ENCODE assay signal across 8 cellular contexts in genomic region chr3:123559040-123559861, GRCh38. TPM values are rescaled to one million over a fixed set of nuclear protein-coding genes. Genes with fewer than 3 reads are reported as not detected.
DNase-seq lines count a peak whose midpoint lies in the region; ATAC-seq and TF ChIP-seq lines count a peak whose summit lies in the region.

No MANE protein-coding gene starts in this region.

- H3K4me3 ChIP-seq in GM06990 (replicated peaks; ENCODE audit: low read depth, low read length), result no peak overlapping the region
- H3K4me3 ChIP-seq in WERI-Rb-1 (ENCODE audit: low read depth, low read length), result no peak overlapping the region
- no peak overlapping the region for H3K4me3 ChIP-seq in gastroesophageal sphincter
- H3K4me3 ChIP-seq in psoas muscle, result no peak overlapping the region

- H3K4me1 ChIP-seq in gastroesophageal sphincter (peaks cover 0 to 5% (median 2%) of the 10 kb centered on the region in 3 donors), psoas muscle (peaks cover 5% of the 10 kb centered on the region)

- peaks cover 9% of the 10 kb centered on the region for H3K9me3 ChIP-seq in WERI-Rb-1 (ENCODE audit: severe bottlenecking)
- no peaks in the 10 kb centered on the region for H3K9me3 ChIP-seq in gastroesophageal sphincter
- H3K9me3 ChIP-seq in psoas muscle, result peaks cover 12% of the 10 kb centered on the region

- no peaks in the 10 kb centered on the region; the same call in 1 of the 2 replicates for H3K36me3 ChIP-seq in GM06990 (ENCODE audit: control insufficient read depth, insufficient read depth, low read length)
- no peaks in the 10 kb centered on the region; the same call in 1 of the 2 replicates for H3K36me3 ChIP-seq in WERI-Rb-1
- peaks cover 0 to 13% of the 10 kb centered on the region in 2 donors for H3K36me3 ChIP-seq in gastroesophageal sphincter
- H3K36me3 ChIP-seq in psoas muscle (ENCODE audit: insufficient read depth in 1 of 2, low read depth in 1 of 2), result peaks cover 0 to 7% of the 10 kb centered on the region in 2 donors

- peaks cover 3% of the 10 kb centered on the region for H3K9me3 Mint-ChIP-seq in activated CD8-positive, alpha-beta memory T cell treated with anti-CD3 and anti-CD28 coated beads, Interleukin-2, amount 10 ng/mL, durations not matched to agents 7 days and 5 days (ENCODE audit: low read depth)

- CTCF ChIA-PET in activated CD8-positive, alpha-beta memory T cell treated with anti-CD3 and anti-CD28 coated beads, Interleukin-2, amount 10 ng/mL, durations not matched to agents 7 days and 5 days (lab: Charles Lee), result interaction anchor here (0.6 to 5.3 kb wide), 26 partner anchors 9 to 731 kb away, joined by 3 to 32 read pairs (median 4); partner anchors contain the start of gene ADCY5

- H3K4me1 Mint-ChIP-seq in activated CD8-positive, alpha-beta memory T cell treated with anti-CD3 and anti-CD28 coated beads, Interleukin-2, amount 10 ng/mL, durations not matched to agents 7 days and 5 days, result peaks cover 8% of the 10 kb centered on the region

- ATAC-seq in gastroesophageal sphincter, result no peak
- ATAC-seq in psoas muscle, result peak in 1 of 4 donors; percentile 60
- ATAC-seq in activated CD8-positive, alpha-beta memory T cell treated with anti-CD3 and anti-CD28 coated beads, Interleukin-2, amount 10 ng/mL, durations not matched to agents 7 days and 5 days, result no peak
- no peak for ATAC-seq in GM21576 (IDR thresholded peaks at IDR 0.05; ENCODE audit: unreplicated experiment)

- no peaks in the 10 kb centered on the region for H3K27me3 ChIP-seq in GM06990 (replicated peaks; ENCODE audit: control insufficient read depth, insufficient read depth, low read length)
- H3K27me3 ChIP-seq in WERI-Rb-1 (ENCODE audit: insufficient read depth, low read depth, severe bottlenecking), result no peaks in the 10 kb centered on the region
- H3K27me3 ChIP-seq in gastroesophageal sphincter, result no peaks in the 10 kb centered on the region
- H3K27me3 ChIP-seq in psoas muscle (ENCODE audit: insufficient read depth in 3 of 3, low read length in 2 of 3), result no peaks in the 10 kb centered on the region

- H3K27ac Mint-ChIP-seq in activated CD8-positive, alpha-beta memory T cell treated with anti-CD3 and anti-CD28 coated beads, Interleukin-2, amount 10 ng/mL, durations not matched to agents 7 days and 5 days, result no peak overlapping the region

- DNase-seq in GM06990 (ENCODE audit: extremely low read depth, insufficient read length) (peak; percentile 10), NCI-H1694 treated with DMSO at 0.1 percent for 48 hours (lab: John Stamatoyannopoulos, UW) (peak; percentile 64), WERI-Rb-1 (peak; percentile 12), psoas muscle (no peak)
- DNase-seq in activated CD8-positive, alpha-beta memory T cell treated with anti-CD3 and anti-CD28 coated beads, Interleukin-2, amount 10 ng/mL, durations not matched to agents 7 days and 5 days, result no peak

- H3K27ac ChIP-seq in 22Rv1, result no peak overlapping the region
- H3K27ac ChIP-seq in WERI-Rb-1, result no peak overlapping the region
- no peak overlapping the region for H3K27ac ChIP-seq in gastroesophageal sphincter
- no peak overlapping the region for H3K27ac ChIP-seq in psoas muscle

- no peak overlapping the region for H3K4me3 Mint-ChIP-seq in activated CD8-positive, alpha-beta memory T cell treated with anti-CD3 and anti-CD28 coated beads, Interleukin-2, amount 10 ng/mL, durations not matched to agents 7 days and 5 days

- no peak for TF ChIP-seq EP300 in gastroesophageal sphincter (IDR thresholded peaks at IDR 0.05)

- TF ChIP-seq POLR2A in gastroesophageal sphincter (IDR thresholded peaks at IDR 0.05), result no peak

- 17 to 37% methylated on average over 11 to 12 of the region's 12 CpGs for whole genome bisulfite sequencing in gastroesophageal sphincter (ENCODE audit: low coverage in 1 of 2), 2 donors
- WGBS in psoas muscle, 3 donors, result 39 to 43% (median 41%) methylated on average over 12 of the region's 12 CpGs

- peak; percentile 87 for TF ChIP-seq CTCF in 22Rv1 (IDR thresholded peaks at IDR 0.05)
- TF ChIP-seq CTCF in GM06990 (IDR thresholded peaks at IDR 0.05; ENCODE audit: insufficient read depth, low read length, poor library complexity, severe bottlenecking), result peak; percentile 57
- TF ChIP-seq CTCF in WERI-Rb-1 (IDR thresholded peaks at IDR 0.05; ENCODE audit: low read depth, low read length), result peak; percentile 39
- TF ChIP-seq CTCF in gastroesophageal sphincter (IDR thresholded peaks at IDR 0.05), result peak; percentile 66 to 85 (median 78)
- peak; percentile 84 for TF ChIP-seq CTCF in psoas muscle (IDR thresholded peaks at IDR 0.05)

- H3K27me3 Mint-ChIP-seq in activated CD8-positive, alpha-beta memory T cell treated with anti-CD3 and anti-CD28 coated beads, Interleukin-2, amount 10 ng/mL, durations not matched to agents 7 days and 5 days, result no peaks in the 10 kb centered on the region

- intact Hi-C loops in psoas muscle (cut with DNase I), result loop anchor here (1.0 to 5.0 kb wide), 2 partner anchors 229 to 232 kb away; no protein-coding TSS in a partner anchor

- peaks cover 16% of the 10 kb centered on the region for H3K36me3 Mint-ChIP-seq in activated CD8-positive, alpha-beta memory T cell treated with anti-CD3 and anti-CD28 coated beads, Interleukin-2, amount 10 ng/mL, durations not matched to agents 7 days and 5 days

RNA-seq across cellular contexts. Expression of gene HACD2, which starts 25.6 kb away (rescaled TPM):
- total RNA-seq in gastroesophageal sphincter (10 to 100 TPM; 21.3 to 36.7 (median 28.1) TPM), psoas muscle (1 to 10 TPM; 3.7 to 6.6 (median 6.1) TPM)
- 1 to 10 TPM; 3.7 to 7.9 (median 5.7) TPM for polyA plus RNA-seq in psoas muscle
- 10 to 100 TPM; 17.8 to 24.9 TPM for total RNA-seq in activated CD8-positive, alpha-beta memory T cell treated with anti-CD3 and anti-CD28 coated beads, Interleukin-2, amount 10 ng/mL, durations not matched to agents 7 days and 5 days

Comparison
In these comparisons a context has a peak if more than half of its experiments do, and no peak if none do; other contexts are left out.
1. DNase-seq: peak in GM06990 (single experiment), NCI-H1694 treated with DMSO at 0.1 percent for 48 hours (single experiment) and WERI-Rb-1 (single experiment); none in psoas muscle (0 of 2) and activated CD8-positive, alpha-beta memory T cell treated with anti-CD3 and anti-CD28 coated beads, Interleukin-2, amount 10 ng/mL, durations not matched to agents 7 days and 5 days (single experiment).
2. Peak in every context shown above with its lines, with median percentiles within 50 percentile points of each other: CTCF ChIP-seq.